1 cellular context compared by ENCODE assay signal in the genomic region with DNA sequence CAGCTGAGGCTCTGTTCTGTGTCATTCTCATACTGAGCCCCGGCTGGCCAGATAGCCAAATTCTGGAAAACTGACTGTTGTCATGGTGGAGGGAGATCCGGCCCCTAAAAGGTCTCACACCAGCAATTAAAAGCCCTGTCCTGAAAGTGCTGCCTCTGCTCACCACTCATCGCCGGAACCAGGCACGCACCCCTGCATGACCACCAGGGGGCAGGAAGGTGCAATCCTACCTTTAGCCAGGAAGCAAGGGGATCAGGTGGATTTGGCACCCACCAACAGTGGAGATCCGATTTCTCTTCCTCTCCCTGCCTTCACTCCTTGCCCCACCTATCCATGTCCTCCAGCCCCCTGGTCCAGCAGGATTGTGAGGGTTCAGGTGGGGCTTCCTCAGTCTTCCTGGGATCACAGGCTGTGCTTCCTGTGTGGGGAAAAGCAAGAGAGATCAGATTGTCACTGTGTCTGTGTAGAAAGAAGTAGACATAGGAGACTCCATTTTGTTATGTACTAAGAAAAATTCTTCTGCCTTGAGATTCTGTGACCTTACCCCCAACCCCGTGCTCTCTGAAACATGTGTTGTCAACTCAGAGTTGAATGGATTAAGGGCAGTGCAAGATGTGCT.
TF ChIP-seq lines count a peak whose summit lies in the region.

No MANE protein-coding gene starts in this region.

TF ChIP-seq in H1, 55 proteins besides CTCF, POLR2A, EP300 and RAD21 (continued from another document):
- TF ChIP-seq, protein P1, sequence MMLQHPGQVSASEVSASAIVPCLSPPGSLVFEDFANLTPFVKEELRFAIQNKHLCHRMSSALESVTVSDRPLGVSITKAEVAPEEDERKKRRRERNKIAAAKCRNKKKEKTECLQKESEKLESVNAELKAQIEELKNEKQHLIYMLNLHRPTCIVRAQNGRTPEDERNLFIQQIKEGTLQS (IDR thresholded peaks at IDR 0.05; ENCODE audit: insufficient read depth, low read depth, low read length) = no peak
- TF ChIP-seq POU5F1 (IDR thresholded peaks at IDR 0.05; ENCODE audit: low read depth, low read length) = no peak
- TF ChIP-seq NANOG (IDR thresholded peaks at IDR 0.05; ENCODE audit: insufficient read depth, low read depth, low read length, poor library complexity, severe bottlenecking) = no peak
- no peak for TF ChIP-seq GTF2F1 (IDR thresholded peaks at IDR 0.05; ENCODE audit: borderline replicate concordance, low read depth, low read length)
- TF ChIP-seq, protein P2, sequence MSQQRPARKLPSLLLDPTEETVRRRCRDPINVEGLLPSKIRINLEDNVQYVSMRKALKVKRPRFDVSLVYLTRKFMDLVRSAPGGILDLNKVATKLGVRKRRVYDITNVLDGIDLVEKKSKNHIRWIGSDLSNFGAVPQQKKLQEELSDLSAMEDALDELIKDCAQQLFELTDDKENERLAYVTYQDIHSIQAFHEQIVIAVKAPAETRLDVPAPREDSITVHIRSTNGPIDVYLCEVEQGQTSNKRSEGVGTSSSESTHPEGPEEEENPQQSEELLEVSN (IDR thresholded peaks at IDR 0.05) = no peak
- TF ChIP-seq MAFK (IDR thresholded peaks at IDR 0.05; ENCODE audit: low read depth, low read length) = peak; percentile 53; the same call in 1 of the 2 replicates
- TF ChIP-seq RXRA (IDR thresholded peaks at IDR 0.05; ENCODE audit: insufficient read depth, low read depth, low read length) = no peak
- TF ChIP-seq TAF1 (IDR thresholded peaks at IDR 0.05; ENCODE audit: low read depth, low read length) = no peak
- TF ChIP-seq ZNF274 (IDR thresholded peaks at IDR 0.05; ENCODE audit: borderline replicate concordance, extremely low read depth, low read length) = no peak
- TF ChIP-seq CTBP2 (IDR thresholded peaks at IDR 0.05; ENCODE audit: borderline replicate concordance, insufficient read depth, insufficient read length, low read length) = no peak
- TF ChIP-seq PHF8 (conservative IDR thresholded peaks at IDR 0.05; ENCODE audit: low read depth, low read length) = no peak
- TF ChIP-seq ASH2L (IDR thresholded peaks at IDR 0.05; ENCODE audit: low read length) = no peak
- TF ChIP-seq SIX5 (IDR thresholded peaks at IDR 0.05; ENCODE audit: low read depth, low read length) = no peak
- TF ChIP-seq BCL11A (IDR thresholded peaks at IDR 0.05; ENCODE audit: low read depth in 2 of 2, low read length in 2 of 2) = no peak
- no peak for TF ChIP-seq BACH1 (IDR thresholded peaks at IDR 0.05; ENCODE audit: low read length)
- no peak for TF ChIP-seq SP2 (IDR thresholded peaks at IDR 0.05; ENCODE audit: low read length)
- TF ChIP-seq KDM4A (IDR thresholded peaks at IDR 0.05; ENCODE audit: low read depth, low read length, severe bottlenecking) = no peak
- no peak for TF ChIP-seq RNF2 (IDR thresholded peaks at IDR 0.05; ENCODE audit: borderline replicate concordance, low read depth, low read length, missing control alignments, poor library complexity, severe bottlenecking)
- TF ChIP-seq NRF1 (IDR thresholded peaks at IDR 0.05; ENCODE audit: low read depth, low read length) = no peak
- TF ChIP-seq EGR1 (IDR thresholded peaks at IDR 0.05; ENCODE audit: borderline replicate concordance, low read depth, low read length) = no peak
- no peak for TF ChIP-seq EZH2 (IDR thresholded peaks at IDR 0.05; ENCODE audit: low read depth, low read length, severe bottlenecking)
- no peak for TF ChIP-seq CHD1 (IDR thresholded peaks at IDR 0.05; ENCODE audit: low read depth, low read length)
- no peak for TF ChIP-seq RFX5 (IDR thresholded peaks at IDR 0.05; ENCODE audit: borderline replicate concordance, low read depth, low read length)
